In the genomic region with DNA sequence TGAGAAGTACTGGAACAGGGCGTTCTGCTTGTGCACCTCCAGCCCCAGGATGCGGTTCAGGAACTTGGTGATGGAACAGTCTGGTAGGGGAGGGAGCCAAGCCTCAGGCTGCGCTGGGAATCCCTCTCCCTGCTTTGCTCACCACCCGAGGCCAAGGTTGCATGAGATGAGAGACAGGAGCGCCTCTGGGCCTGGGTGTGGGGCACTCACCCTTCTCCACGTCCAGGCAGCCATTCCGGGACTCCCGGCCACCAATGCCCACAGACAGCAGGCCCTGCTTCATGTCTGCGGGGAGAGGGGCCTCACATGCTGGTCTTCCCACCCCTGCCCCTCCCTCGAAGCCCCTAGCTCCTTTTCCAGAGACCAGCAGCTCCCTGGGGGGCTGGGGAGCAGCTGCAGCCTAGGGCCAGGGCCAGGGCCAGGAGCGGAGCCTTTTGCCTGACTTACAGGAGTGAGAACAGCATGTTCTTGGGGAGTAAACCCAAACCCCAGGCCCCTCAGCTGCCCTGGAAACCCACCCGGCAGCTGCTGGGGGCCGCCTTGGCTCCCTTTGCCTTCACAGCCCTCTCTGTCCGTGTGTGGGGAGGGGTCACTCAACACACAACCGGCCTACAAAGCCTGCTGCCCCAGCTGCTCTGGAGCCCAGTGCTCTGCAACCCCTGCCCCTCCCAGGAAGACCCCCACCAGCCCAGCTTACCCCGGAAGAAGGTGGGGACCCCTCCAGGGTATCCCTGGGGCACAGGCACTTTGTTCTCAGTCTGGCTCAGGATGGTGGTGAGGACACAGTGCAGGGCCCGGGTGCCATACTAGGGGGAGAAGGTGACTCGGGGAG, we compare ENCODE assay signal across 20 cellular contexts. TPM values are rescaled to one million over a fixed set of nuclear protein-coding genes. Genes with fewer than 3 reads are reported as not detected.
DNase-seq lines count a peak whose midpoint lies in the region; ATAC-seq and TF ChIP-seq lines count a peak whose summit lies in the region.
"Had no signal": no experiment of that assay in that cellular context is flagged by ENCODE, and none has a peak within 500 bp of the region (broad histone marks: within the 10 kb centered on the region; RNA-seq: fewer than 3 reads in every experiment).

No MANE protein-coding gene starts in this region.

- DNase-seq in heart right ventricle (no peak), Right ventricle myocardium superior (no peak), SW480 (ENCODE audit: low spot score) (peak; percentile 31), neural crest cell (ENCODE audit: low read depth, low spot score) (no peak), tibial nerve (ENCODE audit: low spot score in 2 of 2) (no peak), iPS-NIHi11 (ENCODE audit: low spot score) (no peak), GF-D8 (lab: John Stamatoyannopoulos, UW) (no peak)
- DNase-seq: ACHN; activated T-cell treated with anti-CD3 and anti-CD28 coated beads, Interleukin-2, amount 50 U/mL, for 1 hour; effector memory CD4-positive, alpha-beta T cell; HFFc6; left ventricle myocardium superior; naive B cell; NCI-H2227 treated with DMSO at 0.1 percent for 48 hours; SJCRH30; stimulated activated CD4-positive, alpha-beta T cell treated with anti-CD3 and anti-CD28 coated beads, Interleukin-4, amount 100 ng/mL, for 24 hours had no signal

- no peaks in the 10 kb centered on the region for H3K27me3 Mint-ChIP-seq in neural crest cell (ENCODE audit: low read depth)
- H3K27me3 Mint-ChIP-seq: naive B cell had no signal

- H3K27me3 ChIP-seq in heart right ventricle = no peaks in the 10 kb centered on the region
- no peaks in the 10 kb centered on the region for H3K27me3 ChIP-seq in tibial nerve
- H3K27me3 ChIP-seq: right atrium auricular region, SJCRH30, upper lobe of left lung had no signal

- H3K27ac ChIP-seq in heart right ventricle (peak overlapping the region in 6 of 10 donors; percentile 1 to 40 (median 14)), tibial nerve (peak overlapping the region; percentile 25 to 93 (median 83))
- H3K27ac ChIP-seq: SJCRH30 had no signal

- H3K9me3 ChIP-seq in heart right ventricle (no peaks in the 10 kb centered on the region), tibial nerve (no peaks in the 10 kb centered on the region)
- H3K9me3 ChIP-seq: right atrium auricular region, SJCRH30, upper lobe of left lung had no signal

- ATAC-seq in heart right ventricle (no peak), Right ventricle myocardium superior (ENCODE audit: poor library complexity) (no peak), HG03025 (IDR thresholded peaks at IDR 0.05; ENCODE audit: low FRiP score, unreplicated experiment) (no peak)
- ATAC-seq: activated naive CD4-positive, alpha-beta T cell treated with anti-CD3 and anti-CD28 coated beads, Interleukin-2, amount 50 U/mL, for 72 hours; left ventricle myocardium superior had no signal

- H3K9me3 Mint-ChIP-seq in neural crest cell = no peaks in the 10 kb centered on the region
- H3K9me3 Mint-ChIP-seq: activated naive CD4-positive, alpha-beta T cell treated with anti-CD3 and anti-CD28 coated beads, Interleukin-2, amount 50 U/mL, for 72 hours; HFFc6; naive B cell had no signal

- H3K4me3 Mint-ChIP-seq in neural crest cell = peak overlapping the region; percentile 47
- H3K4me3 Mint-ChIP-seq: HFFc6, naive B cell had no signal

- TF ChIP-seq CTCF in heart right ventricle (IDR thresholded peaks at IDR 0.05) = no peak
- TF ChIP-seq CTCF in neural crest cell (conservative IDR thresholded peaks at IDR 0.05) = no peak
- no peak for TF ChIP-seq CTCF in tibial nerve (IDR thresholded peaks at IDR 0.05)

- H3K4me1 Mint-ChIP-seq in neural crest cell = no peaks in the 10 kb centered on the region

- TF ChIP-seq POLR2A in tibial nerve (IDR thresholded peaks at IDR 0.05) = no peak

- intact Hi-C loops in heart right ventricle (cut with DNase I) = loop anchor here in 9 of 10 donors (5.0 kb wide), 2 partner anchors 61 to 81 kb away; partner anchors contain the start of gene SBNO2 (in 1 of the 9)
- intact Hi-C loops in Right ventricle myocardium superior (cut with DNase I) = loop anchor here (5.0 kb wide), 1 partner anchor 81 kb away; no protein-coding TSS in a partner anchor

- H3K4me3 ChIP-seq in heart right ventricle = no peak overlapping the region
- H3K4me3 ChIP-seq in tibial nerve = no peak overlapping the region
- H3K4me3 ChIP-seq: right atrium auricular region, SJCRH30, upper lobe of left lung had no signal

- 78 to 84% methylated on average over 18 of the region's 18 CpGs for WGBS in heart right ventricle, 2 donors
- WGBS in tibial nerve, 2 donors = 69 to 75% methylated on average over 15 to 17 of the region's 18 CpGs

- H3K4me1 ChIP-seq in heart right ventricle (peaks cover 15 to 48% (median 29%) of the 10 kb centered on the region in 9 donors), tibial nerve (peaks cover 0 to 56% (median 16%) of the 10 kb centered on the region in 4 donors)
- H3K4me1 ChIP-seq: SJCRH30 had no signal

- peaks cover 0 to 99% (median 31%) of the 10 kb centered on the region in 9 donors for H3K36me3 ChIP-seq in heart right ventricle
- peaks cover 3 to 91% (median 24%) of the 10 kb centered on the region in 3 donors for H3K36me3 ChIP-seq in tibial nerve

- no peak overlapping the region for H3K27ac Mint-ChIP-seq in neural crest cell (ENCODE audit: unreplicated experiment)
- H3K27ac Mint-ChIP-seq: activated naive CD4-positive, alpha-beta T cell treated with anti-CD3 and anti-CD28 coated beads, Interleukin-2, amount 50 U/mL, for 72 hours; HFFc6 had no signal

- no peak for TF ChIP-seq EP300 in tibial nerve (IDR thresholded peaks at IDR 0.05)

- no peaks in the 10 kb centered on the region for H3K36me3 Mint-ChIP-seq in neural crest cell (ENCODE audit: low read depth)
- H3K36me3 Mint-ChIP-seq: activated naive CD4-positive, alpha-beta T cell treated with anti-CD3 and anti-CD28 coated beads, Interleukin-2, amount 50 U/mL, for 72 hours; naive B cell had no signal

RNA-seq across cellular contexts. Expression of gene GPX4, which starts 7.2 kb away (rescaled TPM):
- total RNA-seq in heart right ventricle = 100 to 1,000 TPM; 244 to 405 (median 299) TPM
- 100 to 1,000 TPM; 461 to 487 TPM for polyA plus RNA-seq in heart right ventricle
- 345 TPM for total RNA-seq in Right ventricle myocardium superior
- total RNA-seq in neural crest cell = 300 and 313 TPM in 2 replicates
- total RNA-seq in tibial nerve = 100 to 1,000 TPM; 337 to 518 (median 493) TPM

RNA-seq across cellular contexts. Expression of gene POLR2E, which starts 15.8 kb away (rescaled TPM):
- total RNA-seq in heart right ventricle (100 to 1,000 TPM; 111 to 215 (median 134) TPM), Right ventricle myocardium superior (146 TPM), neural crest cell (256 and 257 TPM in 2 replicates), tibial nerve (100 to 1,000 TPM in 3 of 4 donors, 10 to 100 TPM in 1; 81.6 to 136 (median 121) TPM)
- polyA plus RNA-seq in heart right ventricle = 100 to 1,000 TPM; 116 to 212 TPM

RNA-seq across cellular contexts. Expression of gene ARHGAP45, which starts 44.1 kb away (rescaled TPM):
- 10 to 100 TPM in 1 of 10 donors, 1 to 10 TPM in 9; 1.9 to 27.4 (median 4.1) TPM for total RNA-seq in heart right ventricle
- 1 to 10 TPM; 4.4 to 8.6 TPM for polyA plus RNA-seq in heart right ventricle
- total RNA-seq in Right ventricle myocardium superior = 5.1 TPM
- total RNA-seq in neural crest cell = 1.6 and 1.7 TPM in 2 replicates
- total RNA-seq in tibial nerve = 10 to 100 TPM; 28.4 to 66.9 (median 38.6) TPM
